ENCODE assay signal across 9 cellular contexts in the genomic region with DNA sequence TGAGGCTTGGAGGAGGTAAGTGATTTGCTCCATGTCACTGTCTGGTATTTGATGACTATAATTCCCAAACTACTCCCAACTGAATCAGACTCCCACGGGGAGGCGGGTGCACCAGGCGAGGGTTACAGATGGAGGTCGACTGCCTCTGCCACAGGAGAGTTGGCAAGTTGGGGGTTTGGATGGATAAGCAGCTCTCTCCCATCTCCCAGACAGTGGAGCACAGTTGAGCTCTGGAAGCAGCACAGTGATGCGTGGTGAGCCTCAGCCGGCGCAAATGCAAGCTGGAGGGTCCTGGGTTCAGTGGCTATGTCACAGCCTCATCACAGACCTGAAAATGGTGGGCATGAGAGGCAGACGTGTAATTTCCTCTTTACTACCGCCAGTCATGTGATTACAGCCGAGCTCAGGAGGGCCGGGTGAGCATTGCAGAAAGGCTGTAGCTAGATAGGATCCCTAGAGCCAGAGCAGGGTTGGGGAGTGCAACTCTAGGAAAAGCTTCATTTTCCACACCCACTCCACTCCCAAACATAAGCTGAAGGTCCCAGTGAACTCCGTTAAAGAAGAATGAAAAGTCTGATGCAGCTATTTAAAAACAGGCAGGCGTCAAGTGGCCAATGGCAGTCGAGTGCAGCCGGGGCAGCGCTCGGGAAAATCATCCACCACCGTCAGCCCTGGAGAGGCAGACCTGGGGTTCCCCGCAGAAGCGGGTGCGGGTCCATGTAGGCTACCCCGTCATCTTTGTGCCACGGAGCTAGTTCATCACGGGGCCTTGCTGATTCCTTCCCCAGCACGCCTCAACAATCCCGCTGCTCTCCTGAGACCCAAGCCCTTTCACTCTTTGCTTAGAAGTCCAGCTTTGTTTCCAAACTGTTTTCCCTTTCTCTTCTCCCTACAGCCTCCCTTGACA. TPM values are rescaled to one million over a fixed set of nuclear protein-coding genes. Genes with fewer than 3 reads are reported as not detected.
DNase-seq lines count a peak whose midpoint lies in the region; ATAC-seq and TF ChIP-seq lines count a peak whose summit lies in the region.
"Had no signal": no experiment of that assay in that cellular context is flagged by ENCODE, and none has a peak within 500 bp of the region (broad histone marks: within the 10 kb centered on the region; RNA-seq: fewer than 3 reads in every experiment).

No MANE protein-coding gene starts in this region.

- H3K4me3 ChIP-seq in right atrium auricular region (no peak overlapping the region), SK-N-MC (no peak overlapping the region), left lung (no peak overlapping the region)

- intact Hi-C loops in left ventricle myocardium superior (cut with micrococcal nuclease): no loop called here
- intact Hi-C loops in left lung (cut with DNase I): no loop called here

- DNase-seq in left ventricle myocardium superior (no peak), right atrium auricular region (ENCODE audit: low spot score) (no peak), SK-N-MC (ENCODE audit: low read depth, low spot score) (no peak), left lung (no peak), OCI-M2 (lab: John Stamatoyannopoulos, UW; ENCODE audit: unreplicated experiment) (no peak), omental fat pad (ENCODE audit: low spot score) (no peak)
- DNase-seq in central memory CD4-positive, alpha-beta T cell: no peak
- no peak for DNase-seq in activated T-cell treated with anti-CD3 and anti-CD28 coated beads, Interleukin-2, amount 50 U/mL, for 1 hour

- TF ChIP-seq CTCF in right atrium auricular region (IDR thresholded peaks at IDR 0.05) (no peak), left lung (IDR thresholded peaks at IDR 0.05) (no peak), omental fat pad (IDR thresholded peaks at IDR 0.05) (no peak)

- H3K27ac ChIP-seq in right atrium auricular region (no peak overlapping the region), SK-N-MC (peak overlapping the region; percentile 25; the same call in 1 of the 2 replicates), left lung (no peak overlapping the region)
- H3K27ac ChIP-seq: WERI-Rb-1 had no signal

- no peaks in the 10 kb centered on the region for H3K27me3 ChIP-seq in right atrium auricular region
- H3K27me3 ChIP-seq in left lung: peaks cover 0 to 22% of the 10 kb centered on the region in 2 donors

- H3K9me3 ChIP-seq in right atrium auricular region (no peaks in the 10 kb centered on the region), SK-N-MC (ENCODE audit: low read depth, low read length) (no peaks in the 10 kb centered on the region), left lung (no peaks in the 10 kb centered on the region)

- peak; percentile 15 for ATAC-seq in left ventricle myocardium superior
- ATAC-seq in left lung: peak; percentile 9
- ATAC-seq in omental fat pad (ENCODE audit: low FRiP score): no peak

- no peaks in the 10 kb centered on the region for H3K36me3 ChIP-seq in right atrium auricular region
- no peaks in the 10 kb centered on the region for H3K36me3 ChIP-seq in SK-N-MC (ENCODE audit: insufficient read depth, low read length)
- no peaks in the 10 kb centered on the region for H3K36me3 ChIP-seq in left lung
- H3K36me3 ChIP-seq: WERI-Rb-1 had no signal

- H3K4me1 ChIP-seq in right atrium auricular region: peaks cover 0 to 4% of the 10 kb centered on the region in 2 donors
- peaks cover 0 to 4% of the 10 kb centered on the region in 2 donors for H3K4me1 ChIP-seq in left lung

- no peak overlapping the region for H3K9ac ChIP-seq in SK-N-MC (ENCODE audit: insufficient read length)

RNA-seq across cellular contexts. Expression of a gene that starts 33.3 kb away (rescaled TPM):
- total RNA-seq in left ventricle myocardium superior (60.1 TPM), right atrium auricular region (10 to 100 TPM; 22.7 to 23.0 TPM), left lung (100 to 1,000 TPM in 1 of 2 donors, 10 to 100 TPM in 1; 65.7 to 114 TPM), omental fat pad (10 to 100 TPM; 32.5 to 63.7 (median 45.6) TPM)
